In genomic region chr3:31966978-31967592, GRCh38 we compare ENCODE assay signal across 1 cellular context.
TF ChIP-seq lines count a peak whose summit lies in the region.

No MANE protein-coding gene starts in this region.

TF ChIP-seq in K562, 482 proteins besides CTCF, POLR2A, EP300 and RAD21:
- TF ChIP-seq CC2D1A (IDR thresholded peaks at IDR 0.05) (no peak), SMAD2 (IDR thresholded peaks at IDR 0.05; ENCODE audit: low read depth, low read length) (no peak), WHSC1 (IDR thresholded peaks at IDR 0.05; ENCODE audit: low read length) (no peak), THRB (CRISPR knock-in tag; conservative IDR thresholded peaks at IDR 0.05) (no peak), ATF6 (CRISPR knock-in tag; IDR thresholded peaks at IDR 0.05) (no peak)
